Comparison of ENCODE assay signal across 12 cellular contexts in genomic region chr22:44211946-44212930, GRCh38. TPM values are rescaled to one million over a fixed set of nuclear protein-coding genes. Genes with fewer than 3 reads are reported as not detected.
A peak's percentile ranks its signal among the peaks of the same experiment; 100 is the strongest.
DNase-seq lines count a peak whose midpoint lies in the region; ATAC-seq and TF ChIP-seq lines count a peak whose summit lies in the region.
"Had no signal": no experiment of that assay in that cellular context is flagged by ENCODE, and none has a peak within 500 bp of the region (broad histone marks: within the 10 kb centered on the region; RNA-seq: fewer than 3 reads in every experiment).

No MANE protein-coding gene starts in this region.

- no peak overlapping the region for H2BK12ac ChIP-seq in trophoblast cell (ENCODE audit: low read length)

- H3K4me1 ChIP-seq in right atrium auricular region (peaks cover 0 to 11% of the 10 kb centered on the region in 2 donors), aorta (ENCODE audit: control insufficient read depth in 1 of 2, insufficient read depth in 2 of 2, low read length in 2 of 2) (no peaks in the 10 kb centered on the region), trophoblast cell (ENCODE audit: control insufficient read depth in 1 of 2, insufficient read depth in 2 of 2, low read length in 2 of 2) (no peaks in the 10 kb centered on the region), A673 (ENCODE audit: insufficient read depth, low read length, poor library complexity, severe bottlenecking) (no peaks in the 10 kb centered on the region)

- no peak for TF ChIP-seq CTCF in right atrium auricular region (IDR thresholded peaks at IDR 0.05)
- no peak for TF ChIP-seq CTCF in coronary artery (IDR thresholded peaks at IDR 0.05)
- TF ChIP-seq CTCF in A673 (conservative IDR thresholded peaks at IDR 0.05; ENCODE audit: low read depth, low read length): no peak

- H4K8ac ChIP-seq in trophoblast cell (ENCODE audit: low read depth, low read length): no peak overlapping the region

- H3K79me2 ChIP-seq in trophoblast cell (ENCODE audit: control insufficient read depth, insufficient read depth, low read length, poor library complexity): no peaks in the 10 kb centered on the region

- WGBS in aorta, 2 donors: 8 to 9% methylated on average over 12 of the region's 12 CpGs
- no CpG with 5 or more reads among the region's 12 CpGs for WGBS in trophoblast cell (ENCODE audit: extremely low coverage, insufficient coverage, insufficient read length)

- DNase-seq in right atrium auricular region (ENCODE audit: low spot score) (no peak), Right ventricle myocardium inferior (ENCODE audit: missing footprints) (no peak), coronary artery (ENCODE audit: low spot score) (peak; percentile 76), myocyte (ENCODE audit: low read depth) (peak; percentile 89), aorta (peak in 1 of 2 donors; percentile 84), trophoblast cell (no peak), A673 (ENCODE audit: low spot score) (no peak), caudate nucleus (lab: John Stamatoyannopoulos, UW) (no peak)
- DNase-seq: activated B cell treated with CpG ODN at 0.5 μM for 24 hours, AML-193, NCI-H1092 treated with DMSO at 0.1 percent for 48 hours had no signal

- H2BK5ac ChIP-seq in trophoblast cell (ENCODE audit: low read depth, low read length, poor library complexity): no peak overlapping the region

- POLR2A ChIA-PET in A673 (lab: Charles Lee; ENCODE audit: low non-redundant PET): no interaction called here

- no TSS peak for BruUV-seq in A673 (replicated peaks; lab: Mats Ljungman, UMichigan)

- H3K14ac ChIP-seq in trophoblast cell (ENCODE audit: low read length): no peak overlapping the region

- CTCF ChIA-PET in A673 (lab: Charles Lee): no interaction called here

- no peak overlapping the region for H3K23ac ChIP-seq in trophoblast cell (ENCODE audit: low read length)

- H4K12ac ChIP-seq in trophoblast cell (ENCODE audit: low read depth, low read length): no peak overlapping the region

- peak overlapping the region; percentile 21 to 67 for H3K27ac ChIP-seq in right atrium auricular region
- peak overlapping the region; percentile 37 to 88 for H3K27ac ChIP-seq in coronary artery
- peak overlapping the region; percentile 11 to 53 for H3K27ac ChIP-seq in aorta (ENCODE audit: low read depth in 1 of 2, low read length in 2 of 2)
- no peak overlapping the region for H3K27ac ChIP-seq in trophoblast cell (ENCODE audit: low read depth, low read length)
- H3K27ac ChIP-seq in A673 (ENCODE audit: low read depth, low read length, poor library complexity, severe bottlenecking): no peak overlapping the region
- H3K27ac ChIP-seq in caudate nucleus (ENCODE audit: low read depth, low read length): no peak overlapping the region

- no peak overlapping the region for H2AK5ac ChIP-seq in trophoblast cell (ENCODE audit: low read length)

- no peaks in the 10 kb centered on the region for H3K36me3 ChIP-seq in right atrium auricular region
- no peaks in the 10 kb centered on the region for H3K36me3 ChIP-seq in aorta (ENCODE audit: control insufficient read depth in 1 of 2, insufficient read depth in 2 of 2, low read length in 1 of 2)
- no peaks in the 10 kb centered on the region for H3K36me3 ChIP-seq in trophoblast cell (ENCODE audit: control insufficient read depth in 1 of 2, insufficient read depth in 2 of 2, low read length in 2 of 2)
- no peaks in the 10 kb centered on the region for H3K36me3 ChIP-seq in A673 (ENCODE audit: insufficient read depth, low read length, poor library complexity, severe bottlenecking)

- H3K4ac ChIP-seq in trophoblast cell (ENCODE audit: low read depth, low read length): no peak overlapping the region

- H3K4me2 ChIP-seq in trophoblast cell (ENCODE audit: low read length): no peak overlapping the region

- H3K4me3 ChIP-seq in right atrium auricular region: no peak overlapping the region
- peak overlapping the region; percentile 35 for H3K4me3 ChIP-seq in coronary artery
- no peak overlapping the region for H3K4me3 ChIP-seq in aorta (ENCODE audit: low read length in 2 of 2)
- H3K4me3 ChIP-seq in trophoblast cell (ENCODE audit: low read depth, low read length): no peak overlapping the region
- no peak overlapping the region for H3K4me3 ChIP-seq in A673 (ENCODE audit: low read depth, low read length, poor library complexity, severe bottlenecking)

- no peaks in the 10 kb centered on the region for H3K27me3 ChIP-seq in right atrium auricular region
- H3K27me3 ChIP-seq in aorta (ENCODE audit: control insufficient read depth in 1 of 2, insufficient read depth in 2 of 2, low read length in 1 of 2): no peaks in the 10 kb centered on the region
- H3K27me3 ChIP-seq in trophoblast cell (ENCODE audit: insufficient read depth, low read length): no peaks in the 10 kb centered on the region
- no peaks in the 10 kb centered on the region for H3K27me3 ChIP-seq in A673 (replicated peaks; ENCODE audit: insufficient read depth, low read depth, low read length, poor library complexity)

- no peak overlapping the region for H4K91ac ChIP-seq in trophoblast cell (ENCODE audit: low read depth, low read length)

- ATAC-seq in Right ventricle myocardium inferior (no peak), aorta (ENCODE audit: low FRiP score) (peak; percentile 63)

- H3K9me3 ChIP-seq in right atrium auricular region: peaks cover 0 to 38% of the 10 kb centered on the region in 2 donors
- H3K9me3 ChIP-seq in aorta (ENCODE audit: control insufficient read depth, low read length): no peaks in the 10 kb centered on the region
- H3K9me3 ChIP-seq in trophoblast cell (ENCODE audit: insufficient read depth, low read depth, low read length): peaks cover 4% of the 10 kb centered on the region
- no peaks in the 10 kb centered on the region for H3K9me3 ChIP-seq in A673 (ENCODE audit: low read depth, low read length, poor library complexity, severe bottlenecking)

- H2BK120ac ChIP-seq in trophoblast cell (ENCODE audit: insufficient read depth, low read length, poor library complexity): no peak overlapping the region

- no peak overlapping the region for H3K18ac ChIP-seq in trophoblast cell (ENCODE audit: low read length)

- H2AFZ ChIP-seq in trophoblast cell (ENCODE audit: insufficient read depth, low read length, poor library complexity): no peak overlapping the region

- no peaks in the 10 kb centered on the region for H3K79me1 ChIP-seq in trophoblast cell (ENCODE audit: low read length)

- intact Hi-C loops in Right ventricle myocardium inferior (cut with DNase I): no loop called here
- intact Hi-C loops in aorta (cut with DNase I): loop anchor here in 1 of 2 donors (10.0 kb wide), 2 partner anchors 113 to 153 kb away; no protein-coding TSS in a partner anchor
- intact Hi-C loops in A673 (cut with micrococcal nuclease; ENCODE audit: unreplicated experiment): no loop called here

- H3K9ac ChIP-seq in trophoblast cell (ENCODE audit: low read length): no peak overlapping the region

RNA-seq across cellular contexts. Expression of gene PARVG, which starts 31.5 kb away (rescaled TPM):
- total RNA-seq in right atrium auricular region (1 to 10 TPM; 2.1 to 7.2 TPM), Right ventricle myocardium inferior (3.1 TPM), myocyte (0.05 TPM in 1 of 2 replicates, not detected in the other), aorta (10 to 100 TPM; 15.2 to 29.7 TPM), A673 (2021) (13.9 and 14.7 TPM in 2 replicates)
- 0.03 TPM for polyA plus RNA-seq in myocyte (2012)
- polyA plus RNA-seq in aorta: 10 to 100 TPM in 1 of 2 donors, 1 to 10 TPM in 1; 3.5 to 17.5 TPM
- polyA plus RNA-seq in trophoblast cell (2013): 0.04 TPM in 1 of 2 replicates, not detected in the other
- total RNA-seq: SK-MEL-5 had no signal

Comparison
In these comparisons a context has a peak if more than half of its experiments do, and no peak if none do; other contexts are left out.
1. DNase-seq: peak in coronary artery (single experiment) and myocyte (single experiment); none in right atrium auricular region (single experiment), Right ventricle myocardium inferior (single experiment), trophoblast cell (0 of 2), A673 (single experiment) and caudate nucleus (0 of 61).
2. H3K27ac ChIP-seq: peak in right atrium auricular region (2 of 2), coronary artery (2 of 2) and aorta (2 of 2); none in trophoblast cell (single experiment), A673 (single experiment) and caudate nucleus (single experiment).